Comparison of ENCODE assay signal across 7 cellular contexts in the genomic region with DNA sequence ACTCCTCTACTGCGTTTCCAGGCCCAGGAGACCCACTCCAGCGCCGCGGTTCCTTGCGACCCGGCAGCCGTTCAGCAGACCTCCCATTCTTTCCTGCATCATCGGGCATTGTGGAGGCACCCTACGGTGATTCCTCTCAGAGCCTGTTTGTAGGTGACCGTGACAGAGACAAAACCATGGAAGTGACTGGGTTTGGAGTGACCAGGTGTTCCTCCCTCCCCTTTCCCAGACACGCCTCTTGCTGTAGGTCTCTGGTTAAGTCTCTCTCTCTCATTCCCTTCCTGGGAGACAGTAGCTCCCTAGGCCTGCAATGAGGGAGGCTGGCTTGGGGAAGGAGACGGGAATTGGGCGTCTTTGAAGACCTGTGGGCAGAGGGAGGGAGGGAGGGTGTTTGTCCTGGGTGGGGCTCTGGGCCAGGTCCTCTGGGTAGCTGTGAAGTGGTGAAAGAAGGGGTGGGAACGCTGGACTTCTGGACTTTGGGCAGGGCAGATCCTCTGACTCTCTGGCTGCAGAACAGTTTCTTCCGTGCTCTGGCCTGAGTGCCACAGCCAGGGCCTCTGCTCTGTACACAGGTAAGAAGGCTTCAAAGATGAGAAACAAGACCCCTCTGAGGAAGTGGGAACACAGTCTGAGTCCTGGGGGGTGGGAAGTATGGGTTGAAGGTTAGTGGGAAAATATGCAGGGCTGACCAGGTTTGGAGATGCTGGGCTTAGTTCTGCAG. TPM values are rescaled to one million over a fixed set of nuclear protein-coding genes. Genes with fewer than 3 reads are reported as not detected.
A peak's percentile ranks its signal among the peaks of the same experiment; 100 is the strongest.
DNase-seq lines count a peak whose midpoint lies in the region; ATAC-seq and TF ChIP-seq lines count a peak whose summit lies in the region.

No MANE protein-coding gene starts in this region.

- peaks cover 24% of the 10 kb centered on the region for H3K79me2 ChIP-seq in HCT116 (ENCODE audit: insufficient read depth, low read length)
- H3K79me2 ChIP-seq in OCI-LY7 (ENCODE audit: insufficient read depth, low read depth, low read length) = peaks cover 17% of the 10 kb centered on the region

- H3K4me3 ChIP-seq in HCT116 (replicated peaks in 1 of 2; ENCODE audit: low read depth in 1 of 2, low read length in 2 of 2) = peak overlapping the region; percentile 89
- H3K4me3 ChIP-seq in OCI-LY7 (ENCODE audit: low read depth, low read length, poor library complexity, severe bottlenecking) = peak overlapping the region; percentile 95

- no peak for TF ChIP-seq CTCF in HCT116 (IDR thresholded peaks at IDR 0.05 in 2 of 3, conservative IDR thresholded peaks at IDR 0.05 in 1 of 3; ENCODE audit: borderline replicate concordance in 1 of 3, insufficient read depth in 1 of 3, low read depth in 2 of 3, low read length in 2 of 3)
- no peak for TF ChIP-seq CTCF in OCI-LY7 (conservative IDR thresholded peaks at IDR 0.05; ENCODE audit: low read length)
- no peak for TF ChIP-seq CTCF in endothelial cell (IDR thresholded peaks at IDR 0.05; ENCODE audit: unreplicated experiment)

- H3K27ac Mint-ChIP-seq in endothelial cell (ENCODE audit: unreplicated experiment) (peak overlapping the region; percentile 96), naive B cell (peak overlapping the region; percentile 98 to 100 (median 98))

- H3K27ac ChIP-seq in HCT116 (ENCODE audit: low read depth, low read length) (peak overlapping the region; percentile 59; the same call in 1 of the 2 replicates), OCI-LY7 (ENCODE audit: low read depth, low read length, poor library complexity, severe bottlenecking) (peak overlapping the region; percentile 13)

- peak overlapping the region; percentile 65 for H3K9ac ChIP-seq in HCT116 (ENCODE audit: low read length)

- H3K9me3 Mint-ChIP-seq in endothelial cell (ENCODE audit: unreplicated experiment) (no peaks in the 10 kb centered on the region), naive B cell (no peaks in the 10 kb centered on the region)

- intact Hi-C loops in HCT116 (cut with micrococcal nuclease) (no loop called here), OCI-LY7 (cut with micrococcal nuclease; ENCODE audit: unreplicated experiment) (no loop called here)

- BruUV-seq in HCT116 (replicated peaks; lab: Mats Ljungman, UMichigan) (no TSS peak), OCI-LY7 (replicated peaks; lab: Mats Ljungman, UMichigan) (no TSS peak)

- H3K27me3 ChIP-seq in HCT116 (ENCODE audit: insufficient read depth, low read length) = no peaks in the 10 kb centered on the region

- H3K36me3 Mint-ChIP-seq in endothelial cell (ENCODE audit: low read depth, unreplicated experiment) (peaks cover 33% of the 10 kb centered on the region), naive B cell (peaks cover 4 to 32% of the 10 kb centered on the region in 2 donors)

- H3K27me3 Mint-ChIP-seq in endothelial cell (ENCODE audit: unreplicated experiment) (peaks cover 7% of the 10 kb centered on the region), naive B cell (no peaks in the 10 kb centered on the region)

- H4K20me1 ChIP-seq in HCT116 (ENCODE audit: insufficient read depth) (no peaks in the 10 kb centered on the region), OCI-LY7 (ENCODE audit: insufficient read depth, low read length) (no peaks in the 10 kb centered on the region)

- H3K9me2 ChIP-seq in HCT116 (ENCODE audit: insufficient read depth) = no peaks in the 10 kb centered on the region
- H3K9me2 ChIP-seq in OCI-LY7 (ENCODE audit: insufficient read depth, low read length) = no peaks in the 10 kb centered on the region

- no peak for DNase-seq in HCT116 (ENCODE audit: low read depth, low spot score)
- no peak for DNase-seq in OCI-LY7 (ENCODE audit: low spot score)
- no peak for DNase-seq in endothelial cell (ENCODE audit: low spot score)
- DNase-seq in naive B cell = no peak
- no peak for DNase-seq in RPMI8226
- no peak for DNase-seq in HEK293T (ENCODE audit: extremely low spot score)
- DNase-seq in GOT3 (lab: John Stamatoyannopoulos, UW) = no peak

- peaks cover 29% of the 10 kb centered on the region for H3K4me1 Mint-ChIP-seq in endothelial cell (ENCODE audit: unreplicated experiment)
- H3K4me1 Mint-ChIP-seq in naive B cell = peaks cover 33 to 49% (median 43%) of the 10 kb centered on the region in 3 donors

- TF ChIP-seq RAD21 in HCT116 (IDR thresholded peaks at IDR 0.05; ENCODE audit: low read depth) = no peak

- TF ChIP-seq POLR2A in HCT116 (IDR thresholded peaks at IDR 0.05; ENCODE audit: borderline replicate concordance, extremely low read depth, insufficient read depth, insufficient read length) = no peak

- H3K36me3 ChIP-seq in HCT116 (ENCODE audit: control insufficient read depth in 1 of 2, insufficient read depth in 2 of 2, low read length in 2 of 2) = peaks cover 0 to 18% of the 10 kb centered on the region in 2 experiments; a peak in 1 of 4 replicates
- H3K36me3 ChIP-seq in OCI-LY7 (ENCODE audit: insufficient read depth, low read length) = peaks cover 11% of the 10 kb centered on the region

- H3K4me3 Mint-ChIP-seq in endothelial cell (ENCODE audit: unreplicated experiment) (peak overlapping the region; percentile 99), naive B cell (peak overlapping the region; percentile 89 to 99 (median 98))

- CTCF ChIA-PET in HCT116 (lab: Charles Lee) (interaction anchor here (1.0 kb wide), 1 partner anchor 83 kb away, joined by 5 read pairs; no protein-coding TSS in a partner anchor), OCI-LY7 (lab: Charles Lee; ENCODE audit: unreplicated experiment) (interaction anchor here (0.6 to 1.0 kb wide), 3 partner anchors 83 to 92 kb away, joined by 3 to 4 read pairs (median 3); no protein-coding TSS in a partner anchor), HEK293T (lab: Yijun Ruan, JAX) (no interaction called here)

- POLR2A ChIA-PET in HCT116 (lab: Charles Lee) = interaction anchor here (1.4 to 1.5 kb wide), 2 partner anchors 46 to 76 kb away, joined by 7 to 9 read pairs; partner anchors contain the start of genes KLHDC3, MEA1 and PPP2R5D
- POLR2A ChIA-PET in OCI-LY7 (lab: Charles Lee) = interaction anchor here (0.7 to 2.2 kb wide), 6 partner anchors 16 to 461 kb away, joined by 3 to 6 read pairs (median 3); partner anchors contain the start of gene PTK7
- POLR2A ChIA-PET in HEK293T (lab: Yijun Ruan, JAX) = interaction anchor here (0.7 to 2.4 kb wide), 16 partner anchors 12 to 131 kb away, joined by 3 to 20 read pairs (median 6); partner anchors contain the start of genes CNPY3, KLHDC3, MEA1 and PPP2R5D

- H2AFZ ChIP-seq in HCT116 (ENCODE audit: low read depth, low read length, poor library complexity, severe bottlenecking) = peak overlapping the region; percentile 67
- H2AFZ ChIP-seq in OCI-LY7 (ENCODE audit: low read length) = peak overlapping the region; percentile 87

- H3K9me3 ChIP-seq in HCT116 (ENCODE audit: control insufficient read depth in 1 of 2, insufficient read depth in 1 of 2, low read depth in 1 of 2, low read length in 2 of 2) (no peaks in the 10 kb centered on the region), OCI-LY7 (ENCODE audit: low read length) (no peaks in the 10 kb centered on the region)

- RAD21 ChIA-PET in HCT116 (lab: Charles Lee; ENCODE audit: low non-redundant PET in 1 of 2, low total read pairs in 2 of 2, uncharacterized antibody in 2 of 2, unreplicated experiment in 2 of 2) = no interaction called here

- ATAC-seq in HCT116 (peak; percentile 28), naive B cell (ENCODE audit: low read depth in 2 of 2) (no peak)

- H3K4me1 ChIP-seq in HCT116 (ENCODE audit: control insufficient read depth in 1 of 2, insufficient read depth in 2 of 2, low read length in 2 of 2) (peaks cover 8 to 20% of the 10 kb centered on the region in 2 experiments; a peak in 3 of 4 replicates), OCI-LY7 (ENCODE audit: insufficient read depth, low read length, poor library complexity, severe bottlenecking) (peaks cover 17% of the 10 kb centered on the region)

- peak overlapping the region; percentile 81 for H3K4me2 ChIP-seq in HCT116 (ENCODE audit: low read length)
- peak overlapping the region; percentile 97 for H3K4me2 ChIP-seq in OCI-LY7 (ENCODE audit: low read length)

TF ChIP-seq in HCT116, 20 proteins besides CTCF, POLR2A, EP300 and RAD21 (continues in another document):
- no peak for TF ChIP-seq ZNF274 (IDR thresholded peaks at IDR 0.05; ENCODE audit: low read depth, low read length)

TF ChIP-seq in HEK293T, 16 proteins besides CTCF, POLR2A, EP300 and RAD21 (continues in another document):
- TF ChIP-seq L3MBTL2 (conservative IDR thresholded peaks at IDR 0.05) (no peak), FOXK2 (IDR thresholded peaks at IDR 0.05) (no peak), FOXA1 (IDR thresholded peaks at IDR 0.05) (no peak), HDGF (IDR thresholded peaks at IDR 0.05; ENCODE audit: borderline replicate concordance) (no peak)

RNA-seq across cellular contexts. Expression of gene KLC4, which starts 0.8 kb away (rescaled TPM):
- total RNA-seq in HCT116 (2021; ENCODE audit: unreplicated experiment) (16.2 TPM), OCI-LY7 (2022) (22.5 and 25.2 TPM in 2 replicates), endothelial cell (ENCODE audit: unreplicated experiment) (41.4 TPM)
- 14.5 and 17.7 TPM in 2 replicates for polyA plus RNA-seq in HCT116 (2012)
- 15.0 and 16.4 TPM in 2 replicates for total RNA-seq in OCI-LY7 (2014; rRNA removed; shearing (Covaris generic))
- polyA plus RNA-seq in naive B cell (ENCODE audit: low read depth in 6 of 6) = 10 to 100 TPM in 4 of 6 donors, 1 to 10 TPM in 2; 1.3 to 11.2 (median 10.5) TPM

RNA-seq across cellular contexts. Expression of gene MRPL2, which starts 1.0 kb away (rescaled TPM):
- total RNA-seq in HCT116 (2021; ENCODE audit: unreplicated experiment) (123 TPM), OCI-LY7 (2022) (76.9 and 81.7 TPM in 2 replicates), endothelial cell (ENCODE audit: unreplicated experiment) (39.7 TPM)
- polyA plus RNA-seq in HCT116 (2012) = 119 and 136 TPM in 2 replicates
- 25.8 and 31.8 TPM in 2 replicates for total RNA-seq in OCI-LY7 (2014; rRNA removed; shearing (Covaris generic))
- polyA plus RNA-seq in naive B cell (ENCODE audit: low read depth in 6 of 6) = 10 to 100 TPM; 27.2 to 61.1 (median 42.3) TPM

RNA-seq across cellular contexts. Expression of gene CUL7, which starts 6.5 kb away (rescaled TPM):
- 34.1 TPM for total RNA-seq in HCT116 (2021; ENCODE audit: unreplicated experiment)
- 26.9 and 33.6 TPM in 2 replicates for polyA plus RNA-seq in HCT116 (2012)
- 14.1 and 16.9 TPM in 2 replicates for total RNA-seq in OCI-LY7 (2014; rRNA removed; shearing (Covaris generic))
- 14.9 and 18.6 TPM in 2 replicates for total RNA-seq in OCI-LY7 (2022)
- 42.2 TPM for total RNA-seq in endothelial cell (ENCODE audit: unreplicated experiment)
- 1 to 10 TPM; 3.1 to 6.4 (median 4.4) TPM for polyA plus RNA-seq in naive B cell (ENCODE audit: low read depth in 6 of 6)

RNA-seq across cellular contexts. Expression of gene PTK7, which starts 15.9 kb away (rescaled TPM):
- 105 TPM for total RNA-seq in HCT116 (2021; ENCODE audit: unreplicated experiment)
- 101 and 106 TPM in 2 replicates for polyA plus RNA-seq in HCT116 (2012)
- total RNA-seq in OCI-LY7 (2014; rRNA removed; shearing (Covaris generic)) = 12.7 and 18.5 TPM in 2 replicates
- total RNA-seq in OCI-LY7 (2022) = 12.0 and 13.0 TPM in 2 replicates
- total RNA-seq in endothelial cell (ENCODE audit: unreplicated experiment) = 208 TPM
- not detected for polyA plus RNA-seq in naive B cell (ENCODE audit: low read depth in 6 of 6)

RNA-seq across cellular contexts. Expression of gene RRP36, which starts 38.8 kb away (rescaled TPM):
- total RNA-seq in HCT116 (2021; ENCODE audit: unreplicated experiment) = 63.4 TPM
- 34.9 and 47.0 TPM in 2 replicates for polyA plus RNA-seq in HCT116 (2012)
- total RNA-seq in OCI-LY7 (2014; rRNA removed; shearing (Covaris generic)) = 61.1 and 72.6 TPM in 2 replicates
- total RNA-seq in OCI-LY7 (2022) = 66.7 and 75.9 TPM in 2 replicates
- total RNA-seq in endothelial cell (ENCODE audit: unreplicated experiment) = 82.1 TPM
- polyA plus RNA-seq in naive B cell (ENCODE audit: low read depth in 6 of 6) = 10 to 100 TPM; 27.8 to 55.0 (median 39.8) TPM
